In genomic region chr14:69266572-69267345, GRCh38 we compare ENCODE assay signal across 16 cellular contexts. TPM values are rescaled to one million over a fixed set of nuclear protein-coding genes. Genes with fewer than 3 reads are reported as not detected.
DNase-seq lines count a peak whose midpoint lies in the region; ATAC-seq and TF ChIP-seq lines count a peak whose summit lies in the region.
"Had no signal": no experiment of that assay in that cellular context is flagged by ENCODE, and none has a peak within 500 bp of the region (broad histone marks: within the 10 kb centered on the region; RNA-seq: fewer than 3 reads in every experiment).

No MANE protein-coding gene starts in this region.

- dilution Hi-C loops in IMR-90 (cut with HindIII; ENCODE audit: low sequenced_read_pairs, unreplicated experiment), result no loop called here

- no peak overlapping the region for H3K14ac ChIP-seq in IMR-90 (replicated peaks; ENCODE audit: low read depth, low read length)

- peaks cover 3% of the 10 kb centered on the region for H4K20me1 ChIP-seq in IMR-90 (ENCODE audit: insufficient read depth, low read length)

- H3K27me3 ChIP-seq in heart right ventricle, result peaks cover 0 to 26% (median 0%) of the 10 kb centered on the region in 7 donors
- H3K27me3 ChIP-seq in IMR-90 (ENCODE audit: control insufficient read depth, insufficient read depth, low read length), result peaks cover 8% of the 10 kb centered on the region

- no peaks in the 10 kb centered on the region for H3K9me3 ChIP-seq in heart right ventricle
- H3K9me3 ChIP-seq in IMR-90 (ENCODE audit: control insufficient read depth, insufficient read depth, low read length), result no peaks in the 10 kb centered on the region

- H3K4ac ChIP-seq in IMR-90 (ENCODE audit: low read depth, low read length), result no peak overlapping the region

- H2BK5ac ChIP-seq in IMR-90 (ENCODE audit: low read depth, low read length, poor library complexity, severe bottlenecking), result no peak overlapping the region

- TF ChIP-seq RAD21 in IMR-90 (IDR thresholded peaks at IDR 0.05; ENCODE audit: low read length), result no peak

- no peak overlapping the region for H3K56ac ChIP-seq in IMR-90 (ENCODE audit: extremely low read depth, insufficient read depth, low read length)

- peaks cover 0 to 4% of the 10 kb centered on the region in 2 experiments; a peak in 1 of 4 replicates for H3K79me1 ChIP-seq in IMR-90 (ENCODE audit: low read depth in 1 of 2, low read length in 2 of 2)

- TF ChIP-seq POLR2A in IMR-90 (IDR thresholded peaks at IDR 0.05; ENCODE audit: low read depth, low read length), result no peak

- H3K27ac ChIP-seq in heart right ventricle (peak overlapping the region in 4 of 10 donors; percentile 10 to 63 (median 36)), IMR-90 (ENCODE audit: insufficient read depth, low read length) (no peak overlapping the region)

- H4K5ac ChIP-seq in IMR-90 (ENCODE audit: low read depth, low read length), result no peak overlapping the region

- in situ Hi-C loops in IMR-90 (cut with MboI; ENCODE audit: low sequenced_read_pairs), result loop anchor here (25.0 kb wide), 1 partner anchor 471 kb away; no protein-coding TSS in a partner anchor

- WGBS in heart right ventricle, 2 donors, result 79 to 81% methylated on average over 8 of the region's 8 CpGs
- 92% methylated on average over 2 of the region's 8 CpGs; no CpG with 5 or more reads in 1 of the 2 experiments for WGBS in IMR-90 (ENCODE audit: extremely low coverage in 2 of 2, insufficient read length in 1 of 2), 2 experiments

- no peak overlapping the region for H2BK120ac ChIP-seq in IMR-90 (ENCODE audit: low read depth, low read length)

- no peak for ATAC-seq in left ventricle myocardium superior
- ATAC-seq in heart right ventricle, result no peak
- no peak for ATAC-seq in IMR-90 (ENCODE audit: low read depth)
- ATAC-seq in HG03432 (IDR thresholded peaks at IDR 0.05; ENCODE audit: unreplicated experiment), result no peak
- ATAC-seq: CD8-positive, alpha-beta T cell; GM23338; HepG2 had no signal

- no peaks in the 10 kb centered on the region for H3K36me3 ChIP-seq in heart right ventricle
- no peaks in the 10 kb centered on the region for H3K36me3 ChIP-seq in IMR-90 (ENCODE audit: control insufficient read depth, insufficient read depth, low read length)

- peak overlapping the region; percentile 19 for H2AFZ ChIP-seq in IMR-90 (replicated peaks; ENCODE audit: low read length, poor library complexity)
- H2AFZ ChIP-seq: GM23338 had no signal

- POLR2A ChIA-PET in IMR-90 (lab: Charles Lee; ENCODE audit: unreplicated experiment), result interaction anchor here (0.5 kb wide), 1 partner anchor 313 kb away, joined by 9 read pairs; no protein-coding TSS in a partner anchor

- intact Hi-C loops in left ventricle myocardium superior (cut with micrococcal nuclease), result no loop called here
- intact Hi-C loops in heart right ventricle (cut with DNase I), result loop anchor here in 1 of 10 donors (10.0 kb wide), 1 partner anchor 48 kb away; no protein-coding TSS in a partner anchor
- intact Hi-C loops in IMR-90 (cut with micrococcal nuclease), result loop anchor here (5.0 kb wide), 1 partner anchor 51 kb away; no protein-coding TSS in a partner anchor

- CTCF ChIA-PET in IMR-90 (lab: Yijun Ruan, JAX), result no interaction called here

- DNase-seq in left ventricle myocardium superior (peak; percentile 37), heart right ventricle (no peak), IMR-90 (no peak), mesenteric fat pad (ENCODE audit: low spot score) (peak; percentile 64), NCI-H1417 (lab: John Stamatoyannopoulos, UW) (no peak), T-helper 9 cell (no peak)
- DNase-seq: CD8-positive, alpha-beta T cell; COR-L47; DMS153; DMS79 treated with DMSO at 0.1 percent for 48 hours; EL; H7 had no signal

- TF ChIP-seq CTCF in heart right ventricle (IDR thresholded peaks at IDR 0.05), result no peak
- TF ChIP-seq CTCF in IMR-90 (conservative IDR thresholded peaks at IDR 0.05; ENCODE audit: low read depth, low read length), result no peak

- H2BK20ac ChIP-seq in IMR-90 (ENCODE audit: low read depth, low read length), result no peak overlapping the region

- no peak overlapping the region for H3K4me2 ChIP-seq in IMR-90 (ENCODE audit: low read depth, low read length)
- H3K4me2 ChIP-seq: GM23338 had no signal

- no peak overlapping the region for H2AK9ac ChIP-seq in IMR-90 (replicated peaks; ENCODE audit: low read depth, low read length, poor library complexity)

- 0 out of 3 replicates have a peak overlapping the region, but pooled peaks have one; percentile 21 for H2BK15ac ChIP-seq in IMR-90 (ENCODE audit: low read depth, low read length)

- H3K4me3 ChIP-seq in heart right ventricle (no peak overlapping the region), IMR-90 (ENCODE audit: insufficient read depth, low read depth, low read length) (no peak overlapping the region)
- H3K4me3 ChIP-seq: GM23338 had no signal

- H2AK5ac ChIP-seq in IMR-90 (ENCODE audit: low read depth, low read length), result no peak overlapping the region

- no peak overlapping the region for H3K18ac ChIP-seq in IMR-90 (ENCODE audit: low read depth, low read length)

- peaks cover 11 to 89% (median 70%) of the 10 kb centered on the region in 9 donors for H3K4me1 ChIP-seq in heart right ventricle
- H3K4me1 ChIP-seq in IMR-90 (ENCODE audit: control insufficient read depth, insufficient read depth, low read length), result peaks cover 10% of the 10 kb centered on the region

- no peak overlapping the region for H4K91ac ChIP-seq in IMR-90 (ENCODE audit: insufficient read depth, low read depth, low read length)

- no peak overlapping the region for H4K8ac ChIP-seq in IMR-90 (ENCODE audit: low read depth in 2 of 2, low read length in 2 of 2)

- no TSS peak for BruUV-seq in IMR-90 (replicated peaks; lab: Mats Ljungman, UMichigan)

- H3K23ac ChIP-seq in IMR-90 (ENCODE audit: low read depth, low read length), result no peak overlapping the region

- no peak overlapping the region for H3K9ac ChIP-seq in IMR-90 (ENCODE audit: low read depth, low read length)

- peaks cover 30% of the 10 kb centered on the region for H3K9me1 ChIP-seq in IMR-90 (ENCODE audit: insufficient read depth, low read length)

TF ChIP-seq in IMR-90, 13 proteins besides CTCF, POLR2A, EP300 and RAD21:
- TF ChIP-seq MAZ (IDR thresholded peaks at IDR 0.05; ENCODE audit: borderline replicate concordance, low read depth, low read length) (no peak), CEBPB (IDR thresholded peaks at IDR 0.05; ENCODE audit: low read depth, low read length) (no peak), USF2 (IDR thresholded peaks at IDR 0.05; ENCODE audit: low read depth, low read length) (no peak), BHLHE40 (IDR thresholded peaks at IDR 0.05; ENCODE audit: low read depth, low read length) (no peak), NFE2L2 (IDR thresholded peaks at IDR 0.05; ENCODE audit: low read depth, low read length) (no peak), MXI1 (IDR thresholded peaks at IDR 0.05; ENCODE audit: borderline replicate concordance, low read depth, low read length) (no peak), SMC3 (IDR thresholded peaks at IDR 0.05; ENCODE audit: low read depth, low read length) (no peak), MAFK (IDR thresholded peaks at IDR 0.05; ENCODE audit: low read depth, low read length) (no peak), RCOR1 (IDR thresholded peaks at IDR 0.05; ENCODE audit: insufficient replicate concordance, low read length) (no peak), ELK1 (IDR thresholded peaks at IDR 0.05; ENCODE audit: borderline replicate concordance, low read depth, low read length) (no peak), RFX5 (IDR thresholded peaks at IDR 0.05; ENCODE audit: low read depth, low read length) (no peak), CHD1 (IDR thresholded peaks at IDR 0.05; ENCODE audit: low read depth, low read length) (no peak), FOS (IDR thresholded peaks at IDR 0.05; ENCODE audit: low read depth, low read length) (no peak)
TF ChIP-seq in IMR-90: peak in this region for 0.

RNA-seq across cellular contexts. Expression of gene GALNT16, which starts 6.8 kb away (rescaled TPM):
- total RNA-seq in left ventricle myocardium superior (101 TPM), heart right ventricle (100 to 1,000 TPM in 2 of 10 donors, 10 to 100 TPM in 8; 51.2 to 106 (median 71.7) TPM), IMR-90 (2012; rRNA removed) (0.28 and 0.36 TPM in 2 replicates), mesenteric fat pad (14.9 TPM)
- polyA plus RNA-seq in heart right ventricle (10 to 100 TPM in 1 of 2 donors, 1 to 10 TPM in 1; 9.6 to 56.5 TPM), IMR-90 (2012; rRNA removed) (0.89 and 1.5 TPM in 2 replicates)
- 1.5 and 1.7 TPM in 2 replicates for polyA plus RNA-seq in IMR-90 (2012; cell fraction: cytosol; rRNA removed)
- polyA plus RNA-seq in IMR-90 (2012; cell fraction: nucleus; rRNA removed; ENCODE audit: low replicate concordance), result 1.6 and 1.7 TPM in 2 replicates
- polyA plus RNA-seq: CD14-positive monocyte had no signal

Comparison
In these comparisons a context has a peak if more than half of its experiments do, and no peak if none do; other contexts are left out.
1. DNase-seq: peak in left ventricle myocardium superior (single experiment) and mesenteric fat pad (single experiment); none in heart right ventricle (0 of 2), IMR-90 (single experiment), NCI-H1417 (0 of 3) and T-helper 9 cell (single experiment).
2. RNA of gene GALNT16, which starts 6.8 kb away (total RNA-seq): 101 TPM in left ventricle myocardium superior (single experiment), 51.2 to 106 TPM in heart right ventricle and 14.9 TPM in mesenteric fat pad (single experiment); 0.28 to 0.36 TPM in IMR-90; every median in the first group is over 10 times any median in the second.